Comparison of ENCODE assay signal across 10 cellular contexts in genomic region chr6:149059557-149059956, GRCh38.
DNase-seq lines count a peak whose midpoint lies in the region; ATAC-seq and TF ChIP-seq lines count a peak whose summit lies in the region.
"Had no signal": no experiment of that assay in that cellular context is flagged by ENCODE, and none has a peak within 500 bp of the region (broad histone marks: within the 10 kb centered on the region; RNA-seq: fewer than 3 reads in every experiment).

No MANE protein-coding gene starts in this region.

- no peak overlapping the region for H3K4me3 Mint-ChIP-seq in activated naive CD4-positive, alpha-beta T cell treated with anti-CD3 and anti-CD28 coated beads, Interleukin-2, amount 50 U/mL, for 24 hours
- no peak overlapping the region for H3K4me3 Mint-ChIP-seq in WTC11
- H3K4me3 Mint-ChIP-seq in stimulated activated naive CD8-positive, alpha-beta T cell treated with anti-CD3 and anti-CD28 coated beads, Interleukin-15, amount 100 ng/mL, for 72 hours = peak overlapping the region; percentile 43 to 59

- CTCF ChIA-PET in WTC11 (lab: Charles Lee) = no interaction called here

- H3K4me3 ChIP-seq in fibroblast of mammary gland (ENCODE audit: control insufficient read depth, low read depth, low read length) = no peak overlapping the region
- no peak overlapping the region for H3K4me3 ChIP-seq in mucosa of descending colon

- no peaks in the 10 kb centered on the region for H3K36me3 ChIP-seq in mucosa of descending colon (ENCODE audit: low read depth)

- no peaks in the 10 kb centered on the region for H3K9me3 ChIP-seq in mucosa of descending colon

- peak; percentile 43 for ATAC-seq in WTC11
- ATAC-seq in stimulated activated naive CD8-positive, alpha-beta T cell treated with anti-CD3 and anti-CD28 coated beads, Interleukin-15, amount 100 ng/mL, for 72 hours = no peak
- no peak for ATAC-seq in HG02623 (IDR thresholded peaks at IDR 0.05; ENCODE audit: unreplicated experiment)
- ATAC-seq in mucosa of descending colon = no peak
- ATAC-seq in GM19467 (IDR thresholded peaks at IDR 0.05; ENCODE audit: unreplicated experiment) = no peak

- no peaks in the 10 kb centered on the region for H3K9me3 Mint-ChIP-seq in activated naive CD4-positive, alpha-beta T cell treated with anti-CD3 and anti-CD28 coated beads, Interleukin-2, amount 50 U/mL, for 24 hours
- no peaks in the 10 kb centered on the region for H3K9me3 Mint-ChIP-seq in WTC11
- H3K9me3 Mint-ChIP-seq in stimulated activated naive CD8-positive, alpha-beta T cell treated with anti-CD3 and anti-CD28 coated beads, Interleukin-15, amount 100 ng/mL, for 72 hours = no peaks in the 10 kb centered on the region

- POLR2A ChIA-PET in WTC11 (lab: Charles Lee) = no interaction called here

- no peak for DNase-seq in activated naive CD4-positive, alpha-beta T cell treated with anti-CD3 and anti-CD28 coated beads, Interleukin-2, amount 50 U/mL, for 16 hours
- no peak for DNase-seq in WTC11 (ENCODE audit: low spot score)
- DNase-seq in fibroblast of mammary gland (ENCODE audit: low read depth) = peak; percentile 24
- DNase-seq in stimulated activated naive CD8-positive, alpha-beta T cell treated with anti-CD3 and anti-CD28 coated beads, Interleukin-15, amount 100 ng/mL, for 72 hours = no peak
- no peak for DNase-seq in mucosa of descending colon
- DNase-seq: NCI-H1105, NCI-H526 had no signal

- peak overlapping the region; percentile 18 for H3K27ac Mint-ChIP-seq in activated naive CD4-positive, alpha-beta T cell treated with anti-CD3 and anti-CD28 coated beads, Interleukin-2, amount 50 U/mL, for 24 hours
- H3K27ac Mint-ChIP-seq in WTC11 = peak overlapping the region; percentile 60; the same call in 1 of the 2 replicates
- no peak overlapping the region for H3K27ac Mint-ChIP-seq in stimulated activated naive CD8-positive, alpha-beta T cell treated with anti-CD3 and anti-CD28 coated beads, Interleukin-15, amount 100 ng/mL, for 72 hours

- peaks cover 35% of the 10 kb centered on the region for H3K4me1 Mint-ChIP-seq in activated naive CD4-positive, alpha-beta T cell treated with anti-CD3 and anti-CD28 coated beads, Interleukin-2, amount 50 U/mL, for 24 hours
- H3K4me1 Mint-ChIP-seq in WTC11 = peaks cover 33% of the 10 kb centered on the region
- peaks cover 45% of the 10 kb centered on the region for H3K4me1 Mint-ChIP-seq in stimulated activated naive CD8-positive, alpha-beta T cell treated with anti-CD3 and anti-CD28 coated beads, Interleukin-15, amount 100 ng/mL, for 72 hours

- no peaks in the 10 kb centered on the region for H3K36me3 Mint-ChIP-seq in activated naive CD4-positive, alpha-beta T cell treated with anti-CD3 and anti-CD28 coated beads, Interleukin-2, amount 50 U/mL, for 24 hours
- no peaks in the 10 kb centered on the region for H3K36me3 Mint-ChIP-seq in WTC11

- H3K4me1 ChIP-seq in mucosa of descending colon (ENCODE audit: low read depth) = peaks cover 38% of the 10 kb centered on the region

- intact Hi-C loops in mucosa of descending colon (cut with DNase I, micrococcal nuclease) = no loop called here

- TF ChIP-seq CTCF in WTC11 (IDR thresholded peaks at IDR 0.05) (no peak), fibroblast of mammary gland (conservative IDR thresholded peaks at IDR 0.05; ENCODE audit: control insufficient read depth, insufficient read depth, low read depth, low read length) (no peak), mucosa of descending colon (IDR thresholded peaks at IDR 0.05) (no peak)

- H3K27me3 Mint-ChIP-seq in activated naive CD4-positive, alpha-beta T cell treated with anti-CD3 and anti-CD28 coated beads, Interleukin-2, amount 50 U/mL, for 24 hours = no peaks in the 10 kb centered on the region
- H3K27me3 Mint-ChIP-seq in WTC11 (ENCODE audit: low read depth) = no peaks in the 10 kb centered on the region
- no peaks in the 10 kb centered on the region for H3K27me3 Mint-ChIP-seq in stimulated activated naive CD8-positive, alpha-beta T cell treated with anti-CD3 and anti-CD28 coated beads, Interleukin-15, amount 100 ng/mL, for 72 hours

TF ChIP-seq in WTC11, 78 proteins besides CTCF, POLR2A, EP300 and RAD21:
- TF ChIP-seq ZNF416 (CRISPR knock-in tag; IDR thresholded peaks at IDR 0.05) = no peak
- TF ChIP-seq IRF1 (CRISPR knock-in tag; IDR thresholded peaks at IDR 0.05) = no peak
- TF ChIP-seq NFYB (CRISPR knock-in tag; conservative IDR thresholded peaks at IDR 0.05; ENCODE audit: low read depth) = no peak
- no peak for TF ChIP-seq ZNF263 (CRISPR knock-in tag; IDR thresholded peaks at IDR 0.05; ENCODE audit: low read depth)
- TF ChIP-seq STAT6 (CRISPR knock-in tag; conservative IDR thresholded peaks at IDR 0.05; ENCODE audit: low read depth) = no peak
- TF ChIP-seq ZMAT4 (CRISPR knock-in tag; IDR thresholded peaks at IDR 0.05) = no peak

Comparison
In these comparisons a context has a peak if more than half of its experiments do, and no peak if none do; other contexts are left out.
1. H3K27ac Mint-ChIP-seq: peak in activated naive CD4-positive, alpha-beta T cell treated with anti-CD3 and anti-CD28 coated beads, Interleukin-2, amount 50 U/mL, for 24 hours (single experiment) and WTC11 (single experiment); none in stimulated activated naive CD8-positive, alpha-beta T cell treated with anti-CD3 and anti-CD28 coated beads, Interleukin-15, amount 100 ng/mL, for 72 hours (0 of 2).
2. H3K4me3 Mint-ChIP-seq: peak in stimulated activated naive CD8-positive, alpha-beta T cell treated with anti-CD3 and anti-CD28 coated beads, Interleukin-15, amount 100 ng/mL, for 72 hours (2 of 2); none in activated naive CD4-positive, alpha-beta T cell treated with anti-CD3 and anti-CD28 coated beads, Interleukin-2, amount 50 U/mL, for 24 hours (single experiment) and WTC11 (single experiment).